In the genomic region with DNA sequence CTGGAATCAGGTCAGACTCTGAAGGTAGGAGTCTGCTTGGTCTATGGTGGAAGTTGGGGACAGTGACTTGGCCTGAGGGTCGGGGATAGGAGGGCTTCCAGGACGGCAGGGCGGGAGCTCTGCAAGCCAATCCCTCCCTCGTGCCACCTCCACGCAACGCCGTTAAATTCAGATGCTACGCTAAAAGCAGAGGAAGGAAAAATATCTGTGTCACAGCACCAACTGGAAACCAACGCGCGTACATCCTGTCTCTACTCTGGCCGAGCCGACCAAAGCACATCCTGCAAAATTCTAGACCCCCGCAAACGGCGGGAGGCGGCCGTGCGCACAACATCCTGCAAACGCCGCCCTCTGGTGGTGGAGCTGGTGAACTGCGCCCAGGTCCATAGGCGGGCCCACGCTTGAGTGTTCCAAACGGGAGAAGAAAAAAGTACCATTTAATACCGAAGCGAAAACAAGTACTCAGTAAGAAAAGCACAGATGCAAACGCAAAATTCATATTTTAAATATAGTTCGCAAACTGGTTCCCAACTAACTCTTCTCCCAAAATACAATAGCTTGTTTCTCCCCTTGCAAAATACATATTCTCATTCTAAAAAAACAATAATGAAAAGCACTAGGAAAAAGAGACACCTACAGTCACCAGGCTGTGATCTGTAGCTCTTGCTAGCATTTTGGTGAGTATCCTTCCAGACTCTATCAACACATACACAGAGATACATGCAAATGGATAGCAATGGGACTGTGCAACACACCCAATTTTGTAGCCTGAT, we compare ENCODE assay signal across 8 cellular contexts. TPM values are rescaled to one million over a fixed set of nuclear protein-coding genes. Genes with fewer than 3 reads are reported as not detected.
DNase-seq lines count a peak whose midpoint lies in the region; ATAC-seq and TF ChIP-seq lines count a peak whose summit lies in the region.

No MANE protein-coding gene starts in this region.

- ATAC-seq in HG02798 (IDR thresholded peaks at IDR 0.05; ENCODE audit: poor library complexity, unreplicated experiment): peak; percentile 79

- H3K27me3 ChIP-seq in kidney epithelial cell (ENCODE audit: control insufficient read depth, insufficient read depth, low read length): no peaks in the 10 kb centered on the region

- H3K4me3 ChIP-seq in kidney epithelial cell (ENCODE audit: low read depth, low read length): no peak overlapping the region

- DNase-seq in NCI-H1092 treated with DMSO at 0.1 percent for 48 hours (lab: John Stamatoyannopoulos, UW): peak; percentile 33
- DNase-seq in NCI-H1092 (lab: John Stamatoyannopoulos, UW): no peak
- peak; percentile 14 for DNase-seq in NCI-H1694 (lab: John Stamatoyannopoulos, UW)
- peak; percentile 50 for DNase-seq in activated CD4-positive, CD25-positive, alpha-beta regulatory T cell treated with anti-CD3 and anti-CD28 coated beads, Interleukin-2, amount 50 U/mL, for 16 hours (ENCODE audit: low read depth, low spot score)
- peak; percentile 77 for DNase-seq in central memory CD4-positive, alpha-beta T cell
- DNase-seq in kidney epithelial cell (ENCODE audit: low read depth): no peak
- DNase-seq in stimulated activated CD4-positive, alpha-beta T cell treated with anti-CD3 and anti-CD28 coated beads, Interleukin-1b, Interleukin-23, amount 100 ng/mL, for 24 hours (ENCODE audit: low read depth in 4 of 4, low spot score in 1 of 4): peak; percentile 54 to 63 (median 58)

- no peaks in the 10 kb centered on the region for H3K36me3 ChIP-seq in kidney epithelial cell (ENCODE audit: control insufficient read depth, insufficient read depth, low read length)

- TF ChIP-seq CTCF in kidney epithelial cell (IDR thresholded peaks at IDR 0.05; ENCODE audit: insufficient read depth, low read length, poor library complexity, severe bottlenecking): peak; percentile 98

RNA-seq across cellular contexts. Expression of a gene that starts 45.7 kb away (rescaled TPM):
- 11.4 and 13.7 TPM in 2 replicates for total RNA-seq in kidney epithelial cell

Comparison
In these comparisons a context has a peak if more than half of its experiments do, and no peak if none do; other contexts are left out.
1. DNase-seq: peak in NCI-H1092 treated with DMSO at 0.1 percent for 48 hours (single experiment), NCI-H1694 (single experiment), activated CD4-positive, CD25-positive, alpha-beta regulatory T cell treated with anti-CD3 and anti-CD28 coated beads, Interleukin-2, amount 50 U/mL, for 16 hours (single experiment), central memory CD4-positive, alpha-beta T cell (single experiment) and stimulated activated CD4-positive, alpha-beta T cell treated with anti-CD3 and anti-CD28 coated beads, Interleukin-1b, Interleukin-23, amount 100 ng/mL, for 24 hours (4 of 4); none in NCI-H1092 (single experiment) and kidney epithelial cell (single experiment).